Comparison of ENCODE assay signal across 10 cellular contexts in the genomic region with DNA sequence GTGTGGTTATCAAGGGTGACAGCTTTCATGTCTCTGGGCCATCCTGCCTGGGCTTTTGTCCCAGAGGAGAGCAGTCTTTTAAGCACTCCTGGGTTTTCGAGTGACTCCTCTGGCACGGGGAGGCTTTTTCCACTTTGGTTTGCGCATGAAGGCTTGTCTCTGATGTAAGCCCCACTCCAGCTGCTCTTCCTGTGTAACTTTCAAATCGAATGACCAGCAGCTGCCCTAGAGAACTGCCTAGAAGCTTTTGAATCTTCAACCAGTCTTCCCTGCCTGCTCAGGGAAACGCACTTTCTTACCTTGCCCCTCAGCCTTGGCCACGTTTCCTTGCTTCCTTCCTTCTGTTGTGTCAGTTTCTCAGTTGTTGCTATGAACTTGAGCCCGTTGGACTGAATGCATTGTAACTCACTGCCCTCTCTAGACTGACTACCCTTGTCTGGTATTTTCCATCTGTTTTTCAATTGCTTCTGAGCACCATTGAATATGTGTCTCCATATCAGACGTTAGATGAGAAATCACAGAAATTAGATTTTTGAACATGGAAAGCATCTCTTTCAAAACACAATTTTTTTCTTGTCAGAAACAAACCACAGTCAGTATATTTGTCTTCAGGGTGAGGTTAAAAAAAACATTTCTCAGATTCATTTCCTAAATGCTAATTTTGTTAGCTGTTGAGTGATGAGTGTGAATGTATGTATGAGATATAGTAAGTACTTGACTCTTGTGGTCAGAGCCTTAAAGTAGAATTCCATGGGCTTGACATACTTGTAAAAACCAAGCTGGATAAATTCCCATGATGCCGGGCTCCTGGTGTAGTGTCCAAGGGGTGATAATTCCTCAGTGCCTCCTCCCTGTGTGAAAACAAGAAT. TPM values are rescaled to one million over a fixed set of nuclear protein-coding genes. Genes with fewer than 3 reads are reported as not detected.
DNase-seq lines count a peak whose midpoint lies in the region; ATAC-seq and TF ChIP-seq lines count a peak whose summit lies in the region.
"Had no signal": no experiment of that assay in that cellular context is flagged by ENCODE, and none has a peak within 500 bp of the region (broad histone marks: within the 10 kb centered on the region; RNA-seq: fewer than 3 reads in every experiment).

No MANE protein-coding gene starts in this region.

- CTCF ChIA-PET in AG04449 (lab: Yijun Ruan, JAX), result interaction anchor here (0.9 to 7.9 kb wide), 11 partner anchors 10 to 664 kb away, joined by 3 to 210 read pairs (median 14); no protein-coding TSS in a partner anchor

- TF ChIP-seq CTCF in AG04449 (IDR thresholded peaks at IDR 0.05; ENCODE audit: insufficient read depth, low read length, missing control alignments) (no peak), fibroblast of pulmonary artery (IDR thresholded peaks at IDR 0.05; ENCODE audit: low read length, missing control alignments) (no peak), omental fat pad (IDR thresholded peaks at IDR 0.05) (no peak), breast epithelium (IDR thresholded peaks at IDR 0.05) (no peak)

- H3K27me3 ChIP-seq in SJSA1 (replicated peaks) (no peaks in the 10 kb centered on the region), breast epithelium (peaks cover 0 to 19% of the 10 kb centered on the region in 2 donors)

- H3K27ac ChIP-seq in SJSA1 (peak overlapping the region; percentile 55), breast epithelium (peak overlapping the region in 1 of 2 donors; percentile 35)

- DNase-seq in AG04449 (ENCODE audit: low read depth, low spot score) (peak; percentile 86), SJSA1 (ENCODE audit: low read depth in 1 of 2, low spot score in 2 of 2) (peak in 1 of 2 experiments; percentile 23), fibroblast of pulmonary artery (ENCODE audit: low read depth) (peak; percentile 75), omental fat pad (ENCODE audit: low spot score) (no peak), breast epithelium (ENCODE audit: low spot score in 2 of 2) (no peak), NCI-H146 treated with DMSO at 0.1 percent for 48 hours (lab: John Stamatoyannopoulos, UW; ENCODE audit: unreplicated experiment) (no peak)
- DNase-seq: endodermal cell, naive B cell had no signal

- H3K4me3 ChIP-seq in AG04449 (ENCODE audit: low read depth, low read length) (no peak overlapping the region), SJSA1 (no peak overlapping the region), fibroblast of pulmonary artery (replicated peaks; ENCODE audit: low read depth, low read length) (no peak overlapping the region), breast epithelium (no peak overlapping the region)

- H3K4me1 ChIP-seq in SJSA1 (replicated peaks) (peaks cover 14% of the 10 kb centered on the region), breast epithelium (no peaks in the 10 kb centered on the region)

- H3K9me3 ChIP-seq in SJSA1 (replicated peaks) (no peaks in the 10 kb centered on the region), breast epithelium (no peaks in the 10 kb centered on the region)

- no peaks in the 10 kb centered on the region for H3K36me3 ChIP-seq in SJSA1
- H3K36me3 ChIP-seq in breast epithelium, result no peaks in the 10 kb centered on the region

- POLR2A ChIA-PET in AG04449 (lab: Yijun Ruan, JAX), result interaction anchor here (0.7 to 1.8 kb wide), 3 partner anchors 133 to 850 kb away, joined by 3 to 6 read pairs (median 4); partner anchors contain the start of gene RBMX

- intact Hi-C loops in breast epithelium (cut with DNase I; ENCODE audit: low total_unique reads), result no loop called here

- ATAC-seq in omental fat pad (ENCODE audit: low FRiP score) (peak; percentile 30), HG02678 (IDR thresholded peaks at IDR 0.05; ENCODE audit: unreplicated experiment) (no peak), GM21423 (IDR thresholded peaks at IDR 0.05; ENCODE audit: unreplicated experiment) (no peak)

- TF ChIP-seq POLR2A in breast epithelium (IDR thresholded peaks at IDR 0.05), result no peak

RNA-seq across cellular contexts. Expression of gene SLC9A6, which starts 45.4 kb away (rescaled TPM):
- total RNA-seq in SJSA1 (2014; rRNA removed; shearing (Covaris generic)), result 23.6 and 23.9 TPM in 2 replicates
- total RNA-seq in omental fat pad (10 to 100 TPM in 3 of 4 donors, 1 to 10 TPM in 1; 9.5 to 18.6 (median 10.8) TPM), breast epithelium (10 to 100 TPM; 12.5 to 17.1 (median 12.9) TPM)

RNA-seq across cellular contexts. Expression of gene MMGT1, which starts 56.8 kb away (rescaled TPM):
- total RNA-seq in SJSA1 (2014; rRNA removed; shearing (Covaris generic)), result 32.4 and 39.4 TPM in 2 replicates
- total RNA-seq in omental fat pad (10 to 100 TPM; 24.1 to 30.6 (median 25.4) TPM), breast epithelium (10 to 100 TPM; 22.0 to 33.1 (median 25.6) TPM)

Comparison
In these comparisons a context has a peak if more than half of its experiments do, and no peak if none do; other contexts are left out.
1. DNase-seq: peak in AG04449 (single experiment) and fibroblast of pulmonary artery (single experiment); none in omental fat pad (single experiment), breast epithelium (0 of 2) and NCI-H146 treated with DMSO at 0.1 percent for 48 hours (single experiment).